Comparison of ENCODE assay signal across 27 cellular contexts in genomic region chr19:16127776-16128371, GRCh38. TPM values are rescaled to one million over a fixed set of nuclear protein-coding genes. Genes with fewer than 3 reads are reported as not detected.
"Had no signal": no experiment of that assay in that cellular context is flagged by ENCODE, and none has a peak within 500 bp of the region (broad histone marks: within the 10 kb centered on the region; RNA-seq: fewer than 3 reads in every experiment).

No MANE protein-coding gene starts in this region.

- ATAC-seq: heart left ventricle; naive thymus-derived CD4-positive, alpha-beta T cell had no signal

- FAIRE-seq: colon, endothelial cell of umbilical vein, frontal cortex, islet of Langerhans, small intestine, urothelium cell line had no signal

- DNase-seq: dermis blood vessel endothelial cell; effector CD4-positive, alpha-beta T cell; endodermal cell; erythroblast; heart left ventricle; hypothalamus; kidney glomerular epithelial cell; naive thymus-derived CD4-positive, alpha-beta T cell; nephron progenitor cell; ovary; small intestine; stimulated activated CD4-positive, alpha-beta T cell treated with anti-CD3 and anti-CD28 coated beads, Interleukin-12 subunit alpha, Interleukin-12 subunit beta, amount 100 ng/mL, for 4 hours; stimulated activated naive CD4-positive, alpha-beta T cell treated with Interleukin-2 at 50 U/mL for 16 hours; trophoblast cell had no signal

- H3K9me3 ChIP-seq: heart left ventricle, ovary, right atrium auricular region had no signal

- H3K27ac ChIP-seq: heart left ventricle, ovary, right atrium auricular region had no signal

- H3K36me3 ChIP-seq: ovary had no signal

- H3K27me3 ChIP-seq: heart left ventricle, ovary, right atrium auricular region had no signal

- H3K4me3 ChIP-seq: heart left ventricle, ovary, right atrium auricular region had no signal

- H3K4me1 ChIP-seq: heart left ventricle, right atrium auricular region had no signal

RNA-seq across cellular contexts. Expression of gene HSH2D, which starts 15.6 kb away (rescaled TPM):
- total RNA-seq: dermis blood vessel endothelial cell, endothelial cell of umbilical vein, fibroblast of lung, glomerular endothelial cell, lung microvascular endothelial cell had no signal
- polyA plus RNA-seq: endothelial cell of umbilical vein, fibroblast of lung had no signal

RNA-seq across cellular contexts. Expression of gene CIB3, which starts 45.5 kb away (rescaled TPM):
- total RNA-seq: dermis blood vessel endothelial cell; endodermal cell; endothelial cell of umbilical vein; fibroblast of lung; frontal cortex; glomerular endothelial cell; heart left ventricle; liver; lung microvascular endothelial cell; mesenteric fat pad; mononuclear cell; naive thymus-derived CD4-positive, alpha-beta T cell; ovary; posterior vena cava; right atrium auricular region had no signal
- polyA plus RNA-seq: endothelial cell of umbilical vein; fibroblast of lung; heart left ventricle; liver; naive thymus-derived CD4-positive, alpha-beta T cell; ovary; small intestine had no signal
